In genomic region chr9:97996676-97997075, GRCh38 we compare ENCODE assay signal across 3 cellular contexts. TPM values are rescaled to one million over a fixed set of nuclear protein-coding genes. Genes with fewer than 3 reads are reported as not detected.
"Had no signal": no experiment of that assay in that cellular context is flagged by ENCODE, and none has a peak within 500 bp of the region (broad histone marks: within the 10 kb centered on the region; RNA-seq: fewer than 3 reads in every experiment).

No MANE protein-coding gene starts in this region.

RNA-seq across cellular contexts. Expression of gene HEMGN, which starts 58.7 kb away (rescaled TPM):
- total RNA-seq: ascending aorta, bronchial epithelial cell, cardiac muscle cell had no signal
- polyA plus RNA-seq: cardiac muscle cell had no signal
